ENCODE assay signal across 1 cellular context in genomic region chr19:55654833-55655647, GRCh38.
TF ChIP-seq lines count a peak whose summit lies in the region.

Gene U2AF2 (plus strand): TSS chr19:55655035. CDS start chr19:55655105, 70 bp downstream.

TF ChIP-seq in WTC11, 78 proteins besides CTCF, POLR2A, EP300 and RAD21 (continued from another document):
- TF ChIP-seq STAT6 (CRISPR knock-in tag; conservative IDR thresholded peaks at IDR 0.05; ENCODE audit: low read depth) = no peak
- TF ChIP-seq ZNF416 (CRISPR knock-in tag; IDR thresholded peaks at IDR 0.05) = no peak
- TF ChIP-seq ZNF423 (CRISPR knock-in tag; IDR thresholded peaks at IDR 0.05) = no peak
- no peak for TF ChIP-seq GRHL2 (CRISPR knock-in tag; IDR thresholded peaks at IDR 0.05; ENCODE audit: insufficient replicate concordance, severe bottlenecking)
- TF ChIP-seq ZNF396 (CRISPR knock-in tag; IDR thresholded peaks at IDR 0.05; ENCODE audit: borderline replicate concordance) = no peak
- TF ChIP-seq PREB (CRISPR knock-in tag; IDR thresholded peaks at IDR 0.05; ENCODE audit: borderline replicate concordance) = no peak
- no peak for TF ChIP-seq ATF6 (CRISPR knock-in tag; IDR thresholded peaks at IDR 0.05)
- no peak for TF ChIP-seq PRDM15 (CRISPR knock-in tag; IDR thresholded peaks at IDR 0.05)
- peak; percentile 48 for TF ChIP-seq SP1 (CRISPR knock-in tag; conservative IDR thresholded peaks at IDR 0.05)
- no peak for TF ChIP-seq TCF7 (CRISPR knock-in tag; IDR thresholded peaks at IDR 0.05; ENCODE audit: low read depth)
- TF ChIP-seq ZNF281 (CRISPR knock-in tag; IDR thresholded peaks at IDR 0.05) = no peak
- no peak for TF ChIP-seq ATF3 (CRISPR knock-in tag; conservative IDR thresholded peaks at IDR 0.05)
- no peak; the same call in 1 of the 2 replicates for TF ChIP-seq ZNF232 (CRISPR knock-in tag; IDR thresholded peaks at IDR 0.05)
- no peak for TF ChIP-seq NFE2L1 (CRISPR knock-in tag; IDR thresholded peaks at IDR 0.05)
- peak; percentile 39; the same call in 1 of the 2 replicates for TF ChIP-seq KAT7 (CRISPR knock-in tag; IDR thresholded peaks at IDR 0.05; ENCODE audit: borderline replicate concordance)
- TF ChIP-seq NR3C1 (CRISPR knock-in tag; conservative IDR thresholded peaks at IDR 0.05; ENCODE audit: low read depth) = no peak
- TF ChIP-seq ZNF512 (CRISPR knock-in tag; IDR thresholded peaks at IDR 0.05; ENCODE audit: borderline replicate concordance) = no peak
- 0 out of 2 replicates have a peak, but pooled peaks have one; percentile 42 for TF ChIP-seq ELF4 (CRISPR knock-in tag; IDR thresholded peaks at IDR 0.05; ENCODE audit: low read depth)
- no peak; the same call in 1 of the 2 replicates for TF ChIP-seq ESRRA (CRISPR knock-in tag; IDR thresholded peaks at IDR 0.05; ENCODE audit: borderline replicate concordance)
- no peak for TF ChIP-seq CREB1 (CRISPR knock-in tag; IDR thresholded peaks at IDR 0.05)
- no peak for TF ChIP-seq GTF2I (CRISPR knock-in tag; conservative IDR thresholded peaks at IDR 0.05)
- TF ChIP-seq NFATC4 (CRISPR knock-in tag; IDR thresholded peaks at IDR 0.05) = no peak
- TF ChIP-seq ZNF671 (CRISPR knock-in tag; IDR thresholded peaks at IDR 0.05) = no peak
- TF ChIP-seq E2F5 (CRISPR knock-in tag; IDR thresholded peaks at IDR 0.05) = peak; percentile 92
- no peak for TF ChIP-seq OVOL2 (CRISPR knock-in tag; IDR thresholded peaks at IDR 0.05; ENCODE audit: borderline replicate concordance)
- no peak; the same call in 1 of the 2 replicates for TF ChIP-seq ZNF138 (CRISPR knock-in tag; conservative IDR thresholded peaks at IDR 0.05)
- no peak for TF ChIP-seq E2F4 (CRISPR knock-in tag; IDR thresholded peaks at IDR 0.05; ENCODE audit: borderline replicate concordance, low read depth)
- TF ChIP-seq CBFB (CRISPR knock-in tag; IDR thresholded peaks at IDR 0.05; ENCODE audit: low read depth) = no peak
- no peak for TF ChIP-seq TEAD4 (CRISPR knock-in tag; IDR thresholded peaks at IDR 0.05)
- TF ChIP-seq IRF1 (CRISPR knock-in tag; IDR thresholded peaks at IDR 0.05) = no peak
- no peak for TF ChIP-seq ZMAT4 (CRISPR knock-in tag; IDR thresholded peaks at IDR 0.05)
- no peak for TF ChIP-seq CREM (CRISPR knock-in tag; IDR thresholded peaks at IDR 0.05)
- no peak for TF ChIP-seq ZNF219 (CRISPR knock-in tag; IDR thresholded peaks at IDR 0.05; ENCODE audit: borderline replicate concordance)
- TF ChIP-seq FOXJ3 (CRISPR knock-in tag; IDR thresholded peaks at IDR 0.05; ENCODE audit: borderline replicate concordance) = no peak
- no peak for TF ChIP-seq ATF1 (CRISPR knock-in tag; IDR thresholded peaks at IDR 0.05)
- TF ChIP-seq ETV6 (CRISPR knock-in tag; IDR thresholded peaks at IDR 0.05) = peak; percentile 43; the same call in 1 of the 2 replicates
- TF ChIP-seq IRF2 (CRISPR knock-in tag; IDR thresholded peaks at IDR 0.05; ENCODE audit: borderline replicate concordance, low read depth) = no peak
- peak; percentile 92 for TF ChIP-seq USF2 (CRISPR knock-in tag; IDR thresholded peaks at IDR 0.05)
